ENCODE assay signal across 8 cellular contexts in the genomic region with DNA sequence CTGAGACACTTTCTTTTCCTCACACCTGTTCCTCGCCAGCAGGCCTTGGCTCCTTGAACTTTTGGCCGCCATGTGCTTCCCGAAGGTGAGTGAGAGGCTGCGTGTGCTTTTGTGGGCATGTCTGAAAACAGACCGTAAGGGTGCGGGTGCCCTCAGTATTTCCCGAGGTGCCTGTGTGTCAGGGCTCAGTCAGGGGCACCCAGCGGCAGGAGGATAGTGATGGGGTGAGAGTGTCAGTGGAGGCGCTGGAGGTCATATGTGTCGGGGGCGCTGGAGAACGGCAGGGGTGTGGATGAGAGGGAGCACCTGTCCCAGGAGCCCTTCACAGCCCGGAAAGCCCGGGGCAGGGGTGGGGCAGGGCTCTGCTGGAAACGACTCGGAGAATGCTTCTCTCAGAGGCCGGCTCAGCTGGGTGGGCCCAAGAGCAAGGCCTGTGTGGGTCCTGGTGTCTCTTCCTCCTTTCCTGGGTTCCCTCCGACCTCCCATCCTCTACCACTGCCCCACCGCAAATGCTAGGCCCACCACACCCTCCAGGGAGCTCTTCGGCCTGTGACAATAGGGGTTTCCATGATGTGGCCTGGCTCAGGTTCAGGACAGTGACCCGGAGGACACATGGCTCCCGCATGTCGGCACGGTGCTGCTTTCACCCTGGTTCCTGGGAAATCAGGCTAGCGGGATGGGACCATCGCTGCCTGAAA. TPM values are rescaled to one million over a fixed set of nuclear protein-coding genes. Genes with fewer than 3 reads are reported as not detected.
DNase-seq lines count a peak whose midpoint lies in the region; TF ChIP-seq lines count a peak whose summit lies in the region.

No MANE protein-coding gene starts in this region.

- no peak overlapping the region for H4K5ac ChIP-seq in H9 (ENCODE audit: insufficient read length, low read depth, low read length)

- H3K4me1 Mint-ChIP-seq in H9, result peaks cover 21 to 23% of the 10 kb centered on the region in 2 experiments
- peaks cover 53% of the 10 kb centered on the region for H3K4me1 Mint-ChIP-seq in activated T-helper 2 cell treated with anti-CD3 and anti-CD28 coated beads, Interferon-gamma antibody, Interleukin-2, Interleukin-4, amounts not matched to agents 10 μg/mL and 5 μg/mL and 100 μg/mL, durations not matched to agents 14 hours and 24 hours and 36 hours (ENCODE audit: low read depth)

- H3T11ph ChIP-seq in H9 (ENCODE audit: low read length), result no peak overlapping the region

- no peak overlapping the region for H2BK20ac ChIP-seq in H9 (ENCODE audit: low read depth, low read length, poor library complexity, severe bottlenecking)

- no peak for TF ChIP-seq CTCF in H9 (conservative IDR thresholded peaks at IDR 0.05)
- no peak for TF ChIP-seq CTCF in hepatocyte (IDR thresholded peaks at IDR 0.05; ENCODE audit: poor library complexity)
- no peak for TF ChIP-seq CTCF in testis (IDR thresholded peaks at IDR 0.05)

- intact Hi-C loops in activated T-helper 2 cell treated with anti-CD3 and anti-CD28 coated beads, Interferon-gamma antibody, Interleukin-2, Interleukin-4, amounts not matched to agents 10 μg/mL and 5 μg/mL and 100 μg/mL, durations not matched to agents 14 hours and 24 hours and 36 hours (cut with micrococcal nuclease), result no loop called here
- intact Hi-C loops in testis (cut with DNase I; ENCODE audit: low total_unique reads), result no loop called here

- H3K36me3 Mint-ChIP-seq in H9 (ENCODE audit: insufficient read depth in 1 of 3, low read depth in 3 of 3), result no peaks in the 10 kb centered on the region
- H3K36me3 Mint-ChIP-seq in activated T-helper 2 cell treated with anti-CD3 and anti-CD28 coated beads, Interferon-gamma antibody, Interleukin-2, Interleukin-4, amounts not matched to agents 10 μg/mL and 5 μg/mL and 100 μg/mL, durations not matched to agents 14 hours and 24 hours and 36 hours (ENCODE audit: low read depth), result peaks cover 52% of the 10 kb centered on the region

- no peak overlapping the region for H4K91ac ChIP-seq in H9 (ENCODE audit: insufficient read length, low read depth, low read length)

- H3K56ac ChIP-seq in H9 (ENCODE audit: insufficient read length, low read depth, low read length), result no peak overlapping the region

- H4K20me1 ChIP-seq in H9 (ENCODE audit: control insufficient read depth, insufficient read depth, insufficient read length), result no peaks in the 10 kb centered on the region
- no peaks in the 10 kb centered on the region for H4K20me1 ChIP-seq in hepatocyte (ENCODE audit: insufficient read depth, poor library complexity, severe bottlenecking)

- H3K4me1 ChIP-seq in H9 (ENCODE audit: insufficient read depth, low read length) (no peaks in the 10 kb centered on the region; the same call in 1 of the 2 replicates), hepatocyte (ENCODE audit: insufficient read depth) (peaks cover 5% of the 10 kb centered on the region), testis (peaks cover 13% of the 10 kb centered on the region)

- H3K4me2 ChIP-seq in H9 (ENCODE audit: insufficient read depth, insufficient read length, low read length) (no peak overlapping the region), hepatocyte (peak overlapping the region; percentile 66)

- no peak overlapping the region for H3K4ac ChIP-seq in H9 (ENCODE audit: low read depth, low read length)

- no CpG with 5 or more reads among the region's 26 CpGs for WGBS in H9 (ENCODE audit: extremely low coverage, insufficient read length, low lambda C conversion rate)
- 91% methylated on average over 26 of the region's 26 CpGs for WGBS in hepatocyte (ENCODE audit: low lambda C conversion rate, missing lambda C conversion rate)
- WGBS in testis, 2 donors, result 52 to 68% methylated on average over 16 to 26 of the region's 26 CpGs

- H3K9me2 ChIP-seq in hepatocyte (replicated peaks; ENCODE audit: insufficient read depth), result no peaks in the 10 kb centered on the region

- H3K27ac Mint-ChIP-seq in H9, result peak overlapping the region in 1 of 3 experiments; percentile 90; a peak in 1 of 7 replicates
- H3K27ac Mint-ChIP-seq in activated T-helper 2 cell treated with anti-CD3 and anti-CD28 coated beads, Interferon-gamma antibody, Interleukin-2, Interleukin-4, amounts not matched to agents 10 μg/mL and 5 μg/mL and 100 μg/mL, durations not matched to agents 14 hours and 24 hours and 36 hours, result peak overlapping the region; percentile 99

- no peaks in the 10 kb centered on the region; a peak in 1 of 5 replicates for H3K9me3 Mint-ChIP-seq in H9
- no peaks in the 10 kb centered on the region for H3K9me3 Mint-ChIP-seq in activated T-helper 2 cell treated with anti-CD3 and anti-CD28 coated beads, Interferon-gamma antibody, Interleukin-2, Interleukin-4, amounts not matched to agents 10 μg/mL and 5 μg/mL and 100 μg/mL, durations not matched to agents 14 hours and 24 hours and 36 hours

- H2BK15ac ChIP-seq in H9 (ENCODE audit: low read depth, low read length), result no peak overlapping the region

- no peak overlapping the region for H2AK5ac ChIP-seq in H9 (ENCODE audit: insufficient read length, low read length)

- TF ChIP-seq POLR2A in testis (IDR thresholded peaks at IDR 0.05), result no peak

- H3K4me3 Mint-ChIP-seq in H9, result peak overlapping the region; percentile 20 to 24; a peak in 1 of 5 replicates
- peak overlapping the region; percentile 99 for H3K4me3 Mint-ChIP-seq in activated T-helper 2 cell treated with anti-CD3 and anti-CD28 coated beads, Interferon-gamma antibody, Interleukin-2, Interleukin-4, amounts not matched to agents 10 μg/mL and 5 μg/mL and 100 μg/mL, durations not matched to agents 14 hours and 24 hours and 36 hours (ENCODE audit: low read depth)

- H3K4me3 ChIP-seq in hepatocyte (no peak overlapping the region), testis (peak overlapping the region in 1 of 2 donors; percentile 26)

- H3K18ac ChIP-seq in H9 (ENCODE audit: insufficient read length, low read depth, low read length), result no peak overlapping the region

- H3K36me3 ChIP-seq in hepatocyte (replicated peaks; ENCODE audit: insufficient read depth, low read depth) (no peaks in the 10 kb centered on the region), testis (ENCODE audit: low read depth, missing control alignments) (no peaks in the 10 kb centered on the region)

- no peaks in the 10 kb centered on the region for H3K9me3 ChIP-seq in H9 (ENCODE audit: control insufficient read depth, low read depth, low read length)
- no peaks in the 10 kb centered on the region for H3K9me3 ChIP-seq in hepatocyte (ENCODE audit: low read depth)
- H3K9me3 ChIP-seq in testis, result no peaks in the 10 kb centered on the region

- H3K27ac ChIP-seq in H9 (ENCODE audit: insufficient read length, low read depth, low read length), result no peak overlapping the region
- H3K27ac ChIP-seq in hepatocyte, result peak overlapping the region; percentile 89
- peak overlapping the region in 1 of 2 donors; percentile 66 for H3K27ac ChIP-seq in testis

- H4K8ac ChIP-seq in H9 (replicated peaks; ENCODE audit: insufficient read length, low read depth, low read length), result no peak overlapping the region

- H2AFZ ChIP-seq in H9 (ENCODE audit: low read length) (no peak overlapping the region), hepatocyte (no peak overlapping the region)

- H3K79me2 ChIP-seq in H9 (ENCODE audit: insufficient read depth, low read length) (no peaks in the 10 kb centered on the region), hepatocyte (no peaks in the 10 kb centered on the region)

- H3K27me3 Mint-ChIP-seq in H9 (ENCODE audit: low read depth), result peaks cover 11% of the 10 kb centered on the region
- no peaks in the 10 kb centered on the region for H3K27me3 Mint-ChIP-seq in activated T-helper 2 cell treated with anti-CD3 and anti-CD28 coated beads, Interferon-gamma antibody, Interleukin-2, Interleukin-4, amounts not matched to agents 10 μg/mL and 5 μg/mL and 100 μg/mL, durations not matched to agents 14 hours and 24 hours and 36 hours (ENCODE audit: low read depth)

- no peak overlapping the region for H2BK12ac ChIP-seq in H9 (ENCODE audit: insufficient read length, low read depth, low read length)

- H3K23ac ChIP-seq in H9 (ENCODE audit: insufficient read length, low read depth, low read length), result no peak overlapping the region

- H3K14ac ChIP-seq in H9 (ENCODE audit: insufficient read depth, low read length), result no peak overlapping the region

- H2BK5ac ChIP-seq in H9 (ENCODE audit: insufficient read length, low read length), result no peak overlapping the region

- no peaks in the 10 kb centered on the region for H3K23me2 ChIP-seq in H9 (ENCODE audit: insufficient read length, low read depth, low read length, poor library complexity, severe bottlenecking)

- H3K27me3 ChIP-seq in H9 (ENCODE audit: insufficient read depth, low read length), result no peaks in the 10 kb centered on the region
- no peaks in the 10 kb centered on the region for H3K27me3 ChIP-seq in hepatocyte
- no peaks in the 10 kb centered on the region for H3K27me3 ChIP-seq in testis

- DNase-seq in H9, result no peak
- DNase-seq in activated T-helper 2 cell treated with anti-CD3 and anti-CD28 coated beads, Interferon-gamma antibody, Interleukin-2, Interleukin-4, amounts not matched to agents 10 μg/mL and 5 μg/mL and 100 μg/mL, durations not matched to agents 14 hours and 24 hours and 36 hours (ENCODE audit: low spot score), result no peak
- DNase-seq in hepatocyte (ENCODE audit: low spot score), result no peak
- DNase-seq in stimulated activated naive CD4-positive, alpha-beta T cell (lab: John Stamatoyannopoulos, UW), result peak in 4 of 6 experiments; percentile 18 to 66 (median 52)
- no peak for DNase-seq in NCI-H1417 treated with DMSO at 0.1 percent for 48 hours (lab: John Stamatoyannopoulos, UW)
- no peak for DNase-seq in testis
- no peak for DNase-seq in SHP77 treated with DMSO at 0.1 percent for 48 hours (lab: John Stamatoyannopoulos, UW)
- DNase-seq in ureter (ENCODE audit: low spot score), result no peak

- H3K9ac ChIP-seq in H9 (ENCODE audit: extremely low read depth, insufficient read length, low read length), result no peak overlapping the region

- no peaks in the 10 kb centered on the region for H3K79me1 ChIP-seq in H9 (ENCODE audit: insufficient read depth, low read depth, low read length, poor library complexity, severe bottlenecking)

- H2BK120ac ChIP-seq in H9 (ENCODE audit: low read depth, low read length, poor library complexity, severe bottlenecking), result no peak overlapping the region

RNA-seq across cellular contexts. Expression of gene IL32, which starts 0.5 kb away (rescaled TPM):
- total RNA-seq in H9 (2021), result 2.0 and 2.6 TPM in 2 replicates
- total RNA-seq in activated T-helper 2 cell treated with anti-CD3 and anti-CD28 coated beads, Interferon-gamma antibody, Interleukin-2, Interleukin-4, amounts not matched to agents 10 μg/mL and 5 μg/mL and 100 μg/mL, durations not matched to agents 14 hours and 24 hours and 36 hours, result 773 and 798 TPM in 2 replicates
- total RNA-seq in hepatocyte, result 82.0 and 110 TPM in 2 replicates
- 124 and 131 TPM in 2 replicates for polyA plus RNA-seq in hepatocyte
- total RNA-seq in testis, result 10 to 100 TPM; 27.1 to 33.0 TPM
- polyA plus RNA-seq in testis (ENCODE audit: insufficient read depth, low read depth, low replicate concordance), result 62.2 TPM
- 13.7 TPM for total RNA-seq in ureter

RNA-seq across cellular contexts. Expression of gene MMP25, which starts 19.5 kb away (rescaled TPM):
- total RNA-seq in H9 (2021) (13.5 and 14.2 TPM in 2 replicates), hepatocyte (0.60 TPM in 1 of 2 replicates, not detected in the other), testis (1 to 10 TPM in 1 of 2 donors, under 1 TPM in 1; 0.62 to 1.5 TPM), ureter (0.78 TPM)
- total RNA-seq in activated T-helper 2 cell treated with anti-CD3 and anti-CD28 coated beads, Interferon-gamma antibody, Interleukin-2, Interleukin-4, amounts not matched to agents 10 μg/mL and 5 μg/mL and 100 μg/mL, durations not matched to agents 14 hours and 24 hours and 36 hours, result 7.7 TPM in 2 replicates
- polyA plus RNA-seq in hepatocyte (6.3 and 8.7 TPM in 2 replicates), testis (ENCODE audit: insufficient read depth, low read depth, low replicate concordance) (0.53 TPM)

RNA-seq across cellular contexts. Expression of gene BICDL2, which starts 29.1 kb away (rescaled TPM):
- 13.5 TPM in 2 replicates for total RNA-seq in H9 (2021)
- 0.71 and 0.84 TPM in 2 replicates for total RNA-seq in activated T-helper 2 cell treated with anti-CD3 and anti-CD28 coated beads, Interferon-gamma antibody, Interleukin-2, Interleukin-4, amounts not matched to agents 10 μg/mL and 5 μg/mL and 100 μg/mL, durations not matched to agents 14 hours and 24 hours and 36 hours
- total RNA-seq in hepatocyte, result 10.0 and 12.3 TPM in 2 replicates
- polyA plus RNA-seq in hepatocyte, result 11.8 and 12.8 TPM in 2 replicates
- total RNA-seq in testis, result 1 to 10 TPM in 1 of 2 donors, under 1 TPM in 1; 0.37 to 1.3 TPM
- polyA plus RNA-seq in testis (ENCODE audit: insufficient read depth, low read depth, low replicate concordance), result 0.29 TPM
- 94.3 TPM for total RNA-seq in ureter

RNA-seq across cellular contexts. Expression of gene ZSCAN10, which starts 33.2 kb away (rescaled TPM):
- total RNA-seq in H9 (2021), result 207 and 212 TPM in 2 replicates
- not detected in 2 replicates for total RNA-seq in activated T-helper 2 cell treated with anti-CD3 and anti-CD28 coated beads, Interferon-gamma antibody, Interleukin-2, Interleukin-4, amounts not matched to agents 10 μg/mL and 5 μg/mL and 100 μg/mL, durations not matched to agents 14 hours and 24 hours and 36 hours
- not detected in 2 replicates for total RNA-seq in hepatocyte
- not detected in 2 replicates for polyA plus RNA-seq in hepatocyte
- under 1 TPM; 0.79 to 0.93 TPM for total RNA-seq in testis
- 0.91 TPM for polyA plus RNA-seq in testis (ENCODE audit: insufficient read depth, low read depth, low replicate concordance)
- total RNA-seq in ureter, result not detected

RNA-seq across cellular contexts. Expression of gene THOC6, which starts 42.1 kb away (rescaled TPM):
- total RNA-seq in H9 (2021) (65.7 and 68.2 TPM in 2 replicates), hepatocyte (35.6 and 41.2 TPM in 2 replicates), testis (10 to 100 TPM; 17.3 to 27.3 TPM), ureter (29.8 TPM)
- total RNA-seq in activated T-helper 2 cell treated with anti-CD3 and anti-CD28 coated beads, Interferon-gamma antibody, Interleukin-2, Interleukin-4, amounts not matched to agents 10 μg/mL and 5 μg/mL and 100 μg/mL, durations not matched to agents 14 hours and 24 hours and 36 hours, result 59.0 and 59.1 TPM in 2 replicates
- polyA plus RNA-seq in hepatocyte (79.4 and 86.2 TPM in 2 replicates), testis (ENCODE audit: insufficient read depth, low read depth, low replicate concordance) (19.6 TPM)

Comparison
In these comparisons a context has a peak if more than half of its experiments do, and no peak if none do; other contexts are left out.
1. DNase-seq: peak in stimulated activated naive CD4-positive, alpha-beta T cell (4 of 6); none in H9 (single experiment), activated T-helper 2 cell treated with anti-CD3 and anti-CD28 coated beads, Interferon-gamma antibody, Interleukin-2, Interleukin-4, amounts not matched to agents 10 μg/mL and 5 μg/mL and 100 μg/mL, durations not matched to agents 14 hours and 24 hours and 36 hours (single experiment), hepatocyte (single experiment), NCI-H1417 treated with DMSO at 0.1 percent for 48 hours (single experiment), testis (single experiment), SHP77 treated with DMSO at 0.1 percent for 48 hours (single experiment) and ureter (single experiment).